ENCODE assay signal across 30 cellular contexts in the genomic region with DNA sequence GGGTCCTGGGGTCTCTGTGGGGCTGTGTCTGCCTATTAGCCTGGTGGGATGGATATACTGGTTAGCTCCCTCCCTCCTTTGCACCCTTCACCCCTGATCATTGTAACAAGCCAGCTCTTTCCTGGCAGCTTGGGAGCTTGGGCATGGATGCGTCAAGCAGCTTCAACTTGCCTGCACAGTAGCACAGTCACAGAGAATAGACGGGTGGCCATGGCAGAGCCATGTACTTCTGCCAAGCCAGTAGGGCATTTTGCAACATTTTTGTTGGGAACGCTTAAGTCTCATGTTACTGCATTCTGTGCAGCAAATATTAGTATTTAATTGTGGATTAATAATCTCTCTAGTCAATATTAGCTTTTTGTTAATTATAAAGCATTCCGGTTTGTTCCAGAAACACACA.
DNase-seq lines count a peak whose midpoint lies in the region; ATAC-seq, FAIRE-seq and TF ChIP-seq lines count a peak whose summit lies in the region.
"Had no signal": no experiment of that assay in that cellular context is flagged by ENCODE, and none has a peak within 500 bp of the region (broad histone marks: within the 10 kb centered on the region; RNA-seq: fewer than 3 reads in every experiment).

No MANE protein-coding gene starts in this region.

- H3K27ac Mint-ChIP-seq in astrocyte (ENCODE audit: unreplicated experiment) (no peak overlapping the region), nephron (peak overlapping the region; percentile 92 to 95 (median 94))
- H3K27ac Mint-ChIP-seq in activated CD4-positive, alpha-beta memory T cell treated with anti-CD3 and anti-CD28 coated beads for 36 hours, result no peak overlapping the region
- H3K27ac Mint-ChIP-seq: activated CD8-positive, alpha-beta T cell treated with anti-CD3 and anti-CD28 coated beads for 36 hours; activated naive CD8-positive, alpha-beta T cell treated with anti-CD3 and anti-CD28 coated beads, Interleukin-2, amount 10 ng/mL, durations not matched to agents 7 days and 5 days; CD8-positive, alpha-beta T cell; dendritic cell treated with granulocyte-macrophage colony-stimulating factor and Interleukin-4, amounts not matched to agents 40 ng/mL and 50 ng/mL, for 4 days; immature natural killer cell; natural killer cell treated with Interleukin-12 subunit alpha and Interleukin-12 subunit beta and Interleukin-15 and Interleukin-18, amount 100 ng/mL, for 72 hours; stimulated activated memory B cell treated with anti-CD40 and anti-IgM and Interleukin-4, amounts not matched to agents 10 μg/mL and 1 μg/mL and 100 μg/mL, for 72 hours; T-helper 1 cell treated with Interleukin-12 subunit alpha and Interleukin-12 subunit beta and Interleukin-4 antibody, amounts not matched to agents 30 μg/mL and 1 μg/mL, for 36 hours had no signal

- no peak overlapping the region for H3K9ac ChIP-seq in astrocyte (ENCODE audit: low read length)

- POLR2A ChIA-PET in activated CD4-positive, alpha-beta memory T cell treated with anti-CD3 and anti-CD28 coated beads for 36 hours (lab: Charles Lee), result no interaction called here

- peak overlapping the region; percentile 1 for H3K4me2 ChIP-seq in astrocyte (ENCODE audit: low read length)

- no peaks in the 10 kb centered on the region for H3K27me3 ChIP-seq in cardiac muscle cell
- peaks cover 0 to 7% (median 0%) of the 10 kb centered on the region in 7 donors for H3K27me3 ChIP-seq in heart right ventricle
- H3K27me3 ChIP-seq in astrocyte (ENCODE audit: insufficient read depth, low read length), result no peaks in the 10 kb centered on the region
- H3K27me3 ChIP-seq in upper lobe of right lung, result no peaks in the 10 kb centered on the region
- H3K27me3 ChIP-seq: gastroesophageal sphincter, ovary, suprapubic skin, uterus had no signal

- H3K9me3 Mint-ChIP-seq in astrocyte (ENCODE audit: unreplicated experiment), result no peaks in the 10 kb centered on the region
- no peaks in the 10 kb centered on the region for H3K9me3 Mint-ChIP-seq in nephron
- no peaks in the 10 kb centered on the region for H3K9me3 Mint-ChIP-seq in activated T-cell treated with anti-CD3 and anti-CD28 coated beads, Interleukin-2, amount 50 U/mL, for 4 hours
- no peaks in the 10 kb centered on the region for H3K9me3 Mint-ChIP-seq in activated CD4-positive, alpha-beta memory T cell treated with anti-CD3 and anti-CD28 coated beads for 36 hours
- H3K9me3 Mint-ChIP-seq: activated CD8-positive, alpha-beta T cell treated with anti-CD3 and anti-CD28 coated beads for 36 hours; activated naive CD8-positive, alpha-beta T cell treated with anti-CD3 and anti-CD28 coated beads, Interleukin-2, amount 10 ng/mL, durations not matched to agents 7 days and 5 days; CD8-positive, alpha-beta T cell; central memory CD8-positive, alpha-beta T cell; dendritic cell treated with granulocyte-macrophage colony-stimulating factor and Interleukin-4, amounts not matched to agents 40 ng/mL and 50 ng/mL, for 4 days; natural killer cell treated with Interleukin-12 subunit alpha and Interleukin-12 subunit beta and Interleukin-15 and Interleukin-18, amount 100 ng/mL, for 72 hours; stimulated activated memory B cell treated with anti-CD40 and anti-IgM and Interleukin-4, amounts not matched to agents 10 μg/mL and 1 μg/mL and 100 μg/mL, for 72 hours; T-helper 1 cell treated with Interleukin-12 subunit alpha and Interleukin-12 subunit beta and Interleukin-4 antibody, amounts not matched to agents 30 μg/mL and 1 μg/mL, for 36 hours had no signal

- 86 to 93% methylated on average over 4 of the region's 4 CpGs for WGBS in heart right ventricle, 2 donors

- TF ChIP-seq CTCF in cardiac muscle cell (IDR thresholded peaks at IDR 0.05; ENCODE audit: low read depth, low read length) (no peak), heart right ventricle (IDR thresholded peaks at IDR 0.05) (no peak), astrocyte (IDR thresholded peaks at IDR 0.05; ENCODE audit: insufficient read depth, low read depth, low read length) (no peak), nephron (IDR thresholded peaks at IDR 0.05; ENCODE audit: unreplicated experiment in 3 of 3) (no peak), upper lobe of right lung (IDR thresholded peaks at IDR 0.05) (no peak)

- H3K4me1 ChIP-seq in cardiac muscle cell (ENCODE audit: low read depth), result peaks cover 74% of the 10 kb centered on the region
- peaks cover 29 to 87% (median 60%) of the 10 kb centered on the region in 9 donors for H3K4me1 ChIP-seq in heart right ventricle
- H3K4me1 ChIP-seq in astrocyte (ENCODE audit: insufficient read depth, low read length), result peaks cover 28% of the 10 kb centered on the region
- peaks cover 70% of the 10 kb centered on the region for H3K4me1 ChIP-seq in upper lobe of right lung

- DNase-seq in cardiac muscle cell (ENCODE audit: low read depth in 1 of 2, low spot score in 1 of 2) (no peak), heart right ventricle (no peak), astrocyte (ENCODE audit: low read depth) (no peak), upper lobe of right lung (peak; percentile 46), mesenteric fat pad (ENCODE audit: low spot score) (no peak)
- DNase-seq in activated T-cell treated with anti-CD3 and anti-CD28 coated beads, Interleukin-2, amount 50 U/mL, for 4 hours, result no peak
- DNase-seq in activated CD4-positive, alpha-beta memory T cell treated with anti-CD3 and anti-CD28 coated beads for 36 hours, result no peak
- DNase-seq: activated CD4-positive, alpha-beta T cell treated with anti-CD3 and anti-CD28 coated beads for 1 hour; activated CD8-positive, alpha-beta T cell treated with anti-CD3 and anti-CD28 coated beads for 36 hours; activated effector memory CD4-positive, alpha-beta T cell treated with anti-CD3 and anti-CD28 coated beads, Interleukin-2, amount 50 U/mL, for 16 hours; activated naive CD8-positive, alpha-beta T cell treated with anti-CD3 and anti-CD28 coated beads, Interleukin-2, amount 10 ng/mL, durations not matched to agents 7 days and 5 days; CD8-positive, alpha-beta T cell; DMS153; immature natural killer cell; mucosa of descending colon; NCI-H187; NCI-H526 treated with DMSO at 0.1 percent for 48 hours; stimulated activated CD4-positive, alpha-beta T cell treated with anti-CD3 and anti-CD28 coated beads, Interleukin-4, amount 100 ng/mL, for 24 hours; uterus had no signal

- H3K4me3 ChIP-seq in cardiac muscle cell (no peak overlapping the region), heart right ventricle (no peak overlapping the region), astrocyte (ENCODE audit: insufficient read depth, low read depth, low read length) (no peak overlapping the region), upper lobe of right lung (no peak overlapping the region)
- H3K4me3 ChIP-seq: gastroesophageal sphincter, mucosa of descending colon, ovary, suprapubic skin, uterus had no signal

- H3K79me2 ChIP-seq in astrocyte (ENCODE audit: insufficient read depth, low read length), result peaks cover 5% of the 10 kb centered on the region

- H3K4me1 Mint-ChIP-seq in astrocyte (ENCODE audit: low read depth, unreplicated experiment) (peaks cover 19% of the 10 kb centered on the region), nephron (peaks cover 75% of the 10 kb centered on the region)
- peaks cover 2% of the 10 kb centered on the region for H3K4me1 Mint-ChIP-seq in activated T-cell treated with anti-CD3 and anti-CD28 coated beads, Interleukin-2, amount 50 U/mL, for 4 hours (ENCODE audit: low read depth)
- H3K4me1 Mint-ChIP-seq in activated CD4-positive, alpha-beta memory T cell treated with anti-CD3 and anti-CD28 coated beads for 36 hours (ENCODE audit: low read depth), result no peaks in the 10 kb centered on the region
- H3K4me1 Mint-ChIP-seq: immature natural killer cell had no signal

- H3K36me3 ChIP-seq in cardiac muscle cell (peaks cover 1% of the 10 kb centered on the region), heart right ventricle (no peaks in the 10 kb centered on the region), astrocyte (ENCODE audit: insufficient read depth, low read length) (no peaks in the 10 kb centered on the region), upper lobe of right lung (no peaks in the 10 kb centered on the region)
- H3K36me3 ChIP-seq: gastroesophageal sphincter, ovary, suprapubic skin, uterus had no signal

- no peak for ATAC-seq in heart right ventricle
- no peak for ATAC-seq in upper lobe of right lung
- ATAC-seq in activated T-cell treated with anti-CD3 and anti-CD28 coated beads, Interleukin-2, amount 50 U/mL, for 4 hours, result no peak
- ATAC-seq: activated CD8-positive, alpha-beta T cell treated with anti-CD3 and anti-CD28 coated beads for 36 hours; CD8-positive, alpha-beta T cell; gastroesophageal sphincter; mucosa of descending colon; natural killer cell treated with Interleukin-12 subunit alpha and Interleukin-12 subunit beta and Interleukin-15 and Interleukin-18, amount 100 ng/mL, for 72 hours; stimulated activated memory B cell treated with anti-CD40 and anti-IgM and Interleukin-4, amounts not matched to agents 10 μg/mL and 1 μg/mL and 100 μg/mL, for 72 hours had no signal

- H3K9me3 ChIP-seq in cardiac muscle cell (ENCODE audit: low read depth), result no peaks in the 10 kb centered on the region
- no peaks in the 10 kb centered on the region for H3K9me3 ChIP-seq in heart right ventricle
- no peaks in the 10 kb centered on the region for H3K9me3 ChIP-seq in astrocyte (ENCODE audit: insufficient read depth, low read depth, low read length)
- H3K9me3 ChIP-seq in upper lobe of right lung, result no peaks in the 10 kb centered on the region
- H3K9me3 ChIP-seq: gastroesophageal sphincter, mucosa of descending colon, ovary, suprapubic skin, uterus had no signal

- no peaks in the 10 kb centered on the region for H3K36me3 Mint-ChIP-seq in astrocyte (ENCODE audit: low read depth, unreplicated experiment)
- H3K36me3 Mint-ChIP-seq in nephron (ENCODE audit: low read depth), result no peaks in the 10 kb centered on the region
- H3K36me3 Mint-ChIP-seq in activated T-cell treated with anti-CD3 and anti-CD28 coated beads, Interleukin-2, amount 50 U/mL, for 4 hours (ENCODE audit: insufficient read depth), result no peaks in the 10 kb centered on the region
- H3K36me3 Mint-ChIP-seq in activated CD4-positive, alpha-beta memory T cell treated with anti-CD3 and anti-CD28 coated beads for 36 hours, result no peaks in the 10 kb centered on the region
- H3K36me3 Mint-ChIP-seq: activated naive CD8-positive, alpha-beta T cell treated with anti-CD3 and anti-CD28 coated beads, Interleukin-2, amount 10 ng/mL, durations not matched to agents 7 days and 5 days; CD8-positive, alpha-beta T cell; immature natural killer cell; natural killer cell treated with Interleukin-12 subunit alpha and Interleukin-12 subunit beta and Interleukin-15 and Interleukin-18, amount 100 ng/mL, for 72 hours; stimulated activated memory B cell treated with anti-CD40 and anti-IgM and Interleukin-4, amounts not matched to agents 10 μg/mL and 1 μg/mL and 100 μg/mL, for 72 hours had no signal

- no peak for FAIRE-seq in astrocyte (lab: Jason Lieb, UNC)
- FAIRE-seq: GM12892, H1 had no signal

- no peak overlapping the region for H3K4me3 Mint-ChIP-seq in astrocyte (ENCODE audit: unreplicated experiment)
- H3K4me3 Mint-ChIP-seq in nephron, result no peak overlapping the region
- no peak overlapping the region for H3K4me3 Mint-ChIP-seq in activated T-cell treated with anti-CD3 and anti-CD28 coated beads, Interleukin-2, amount 50 U/mL, for 4 hours
- no peak overlapping the region for H3K4me3 Mint-ChIP-seq in activated CD4-positive, alpha-beta memory T cell treated with anti-CD3 and anti-CD28 coated beads for 36 hours
- H3K4me3 Mint-ChIP-seq: activated CD8-positive, alpha-beta T cell treated with anti-CD3 and anti-CD28 coated beads for 36 hours; activated naive CD8-positive, alpha-beta T cell treated with anti-CD3 and anti-CD28 coated beads, Interleukin-2, amount 10 ng/mL, durations not matched to agents 7 days and 5 days; CD8-positive, alpha-beta T cell; central memory CD8-positive, alpha-beta T cell; dendritic cell treated with granulocyte-macrophage colony-stimulating factor and Interleukin-4, amounts not matched to agents 40 ng/mL and 50 ng/mL, for 4 days; immature natural killer cell; natural killer cell treated with Interleukin-12 subunit alpha and Interleukin-12 subunit beta and Interleukin-15 and Interleukin-18, amount 100 ng/mL, for 72 hours; stimulated activated memory B cell treated with anti-CD40 and anti-IgM and Interleukin-4, amounts not matched to agents 10 μg/mL and 1 μg/mL and 100 μg/mL, for 72 hours; T-helper 1 cell treated with Interleukin-12 subunit alpha and Interleukin-12 subunit beta and Interleukin-4 antibody, amounts not matched to agents 30 μg/mL and 1 μg/mL, for 36 hours had no signal

- H3K27ac ChIP-seq in cardiac muscle cell (peak overlapping the region; percentile 87), heart right ventricle (peak overlapping the region in 1 of 10 donors; percentile 14), astrocyte (ENCODE audit: low read depth, low read length) (no peak overlapping the region), upper lobe of right lung (no peak overlapping the region)
- H3K27ac ChIP-seq: gastroesophageal sphincter, ovary, suprapubic skin had no signal

- H3K27me3 Mint-ChIP-seq in astrocyte (ENCODE audit: low read depth, unreplicated experiment) (peaks cover 19% of the 10 kb centered on the region), nephron (ENCODE audit: low read depth) (no peaks in the 10 kb centered on the region)
- H3K27me3 Mint-ChIP-seq in activated T-cell treated with anti-CD3 and anti-CD28 coated beads, Interleukin-2, amount 50 U/mL, for 4 hours (ENCODE audit: low read depth), result peaks cover 38% of the 10 kb centered on the region
- H3K27me3 Mint-ChIP-seq in activated CD4-positive, alpha-beta memory T cell treated with anti-CD3 and anti-CD28 coated beads for 36 hours, result peaks cover 23% of the 10 kb centered on the region

- peaks cover 24% of the 10 kb centered on the region for H4K20me1 ChIP-seq in astrocyte (ENCODE audit: insufficient read depth, low read length)

- intact Hi-C loops in heart right ventricle (cut with DNase I), result loop anchor here in 2 of 10 donors (2.0 to 10.0 kb wide), 3 partner anchors 63 to 150 kb away; a partner anchor contains a TSS
- intact Hi-C loops in upper lobe of right lung (cut with DNase I), result no loop called here
- intact Hi-C loops in activated CD4-positive, alpha-beta memory T cell treated with anti-CD3 and anti-CD28 coated beads for 36 hours (cut with micrococcal nuclease), result no loop called here

- no peak overlapping the region for H2AFZ ChIP-seq in astrocyte (ENCODE audit: low read depth, low read length)

- CTCF ChIA-PET in activated CD4-positive, alpha-beta memory T cell treated with anti-CD3 and anti-CD28 coated beads for 36 hours (lab: Charles Lee), result interaction anchor here (2.3 kb wide), 1 partner anchor 84 kb away, joined by 8 read pairs; no protein-coding TSS in a partner anchor

Comparison
In these comparisons a context has a peak if more than half of its experiments do, and no peak if none do; other contexts are left out.
1. H3K27ac Mint-ChIP-seq: peak in nephron (3 of 3); none in astrocyte (single experiment) and activated CD4-positive, alpha-beta memory T cell treated with anti-CD3 and anti-CD28 coated beads for 36 hours (single experiment).